6 cellular contexts compared by ENCODE assay signal in the genomic region with DNA sequence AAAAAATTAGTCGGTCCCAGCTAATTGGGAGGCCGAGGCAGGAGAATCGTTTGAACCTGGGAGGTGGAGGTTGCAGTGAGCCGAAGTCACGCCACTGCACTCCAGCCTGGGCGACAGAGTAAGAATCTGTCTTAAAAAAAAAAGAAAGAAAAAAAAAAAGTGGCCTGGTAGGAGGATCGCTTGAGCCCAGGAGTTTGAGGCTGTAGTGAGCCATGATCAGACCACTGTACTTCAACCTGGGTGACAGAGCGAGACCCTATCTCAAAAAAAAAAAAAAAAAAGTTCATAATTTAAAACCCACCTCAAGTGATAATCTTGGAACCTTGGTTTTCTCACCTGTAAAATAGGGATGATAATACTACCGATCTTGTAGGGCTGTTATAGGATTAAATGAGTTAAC. TPM values are rescaled to one million over a fixed set of nuclear protein-coding genes. Genes with fewer than 3 reads are reported as not detected.
DNase-seq lines count a peak whose midpoint lies in the region; ATAC-seq and TF ChIP-seq lines count a peak whose summit lies in the region.
"Not testable (repeated sequence)": the region's sequence is repeated elsewhere in the genome, so short reads cannot be mapped to it uniquely, and the experiment has no call there.

No MANE protein-coding gene starts in this region.

- not testable (repeated sequence) for H3K9me3 ChIP-seq in IMR-90 (ENCODE audit: control insufficient read depth, insufficient read depth, low read length); left lung; trophoblast cell (ENCODE audit: insufficient read depth, low read depth, low read length); upper lobe of right lung

- H4K20me1 ChIP-seq in IMR-90 (ENCODE audit: insufficient read depth, low read length) = peaks cover 10% of the 10 kb centered on the region

- not testable (repeated sequence) for TF ChIP-seq RAD21 in IMR-90 (IDR thresholded peaks at IDR 0.05; ENCODE audit: low read length)

- H3K36me3 ChIP-seq in IMR-90 (ENCODE audit: control insufficient read depth, insufficient read depth, low read length) (peaks cover 12% of the 10 kb centered on the region), left lung (peaks cover 0 to 21% of the 10 kb centered on the region in 2 donors), trophoblast cell (ENCODE audit: control insufficient read depth in 1 of 2, insufficient read depth in 2 of 2, low read length in 2 of 2) (peaks cover 10% of the 10 kb centered on the region in 2 experiments), upper lobe of right lung (peaks cover 13% of the 10 kb centered on the region)

- not testable (repeated sequence) for TF ChIP-seq CTCF in IMR-90 (conservative IDR thresholded peaks at IDR 0.05; ENCODE audit: low read depth, low read length); left lung (IDR thresholded peaks at IDR 0.05); upper lobe of right lung (IDR thresholded peaks at IDR 0.05)

- H4K5ac ChIP-seq in IMR-90 (ENCODE audit: low read depth, low read length) = not testable (repeated sequence)

- POLR2A ChIA-PET in IMR-90 (lab: Charles Lee; ENCODE audit: unreplicated experiment) = not testable (repeated sequence)
- POLR2A ChIA-PET in activated CD4-positive, alpha-beta memory T cell treated with anti-CD3 and anti-CD28 coated beads, Interleukin-2, amount 10 ng/mL, durations not matched to agents 7 days and 5 days (lab: Charles Lee) = interaction anchor here (1.5 to 2.9 kb wide), 7 partner anchors 9 to 232 kb away, joined by 5 to 25 read pairs (median 13); a partner anchor contains a TSS

- peaks cover 15% of the 10 kb centered on the region for H3K79me2 ChIP-seq in trophoblast cell (ENCODE audit: control insufficient read depth, insufficient read depth, low read length, poor library complexity)

- H4K12ac ChIP-seq in trophoblast cell (ENCODE audit: low read depth, low read length) = not testable (repeated sequence)

- H3K4me3 Mint-ChIP-seq in activated CD4-positive, alpha-beta memory T cell treated with anti-CD3 and anti-CD28 coated beads, Interleukin-2, amount 10 ng/mL, durations not matched to agents 7 days and 5 days = peak overlapping the region; percentile 77
- H3K4me3 Mint-ChIP-seq in central memory CD8-positive, alpha-beta T cell = peak overlapping the region; percentile 79

- not testable (repeated sequence) for H3K27me3 ChIP-seq in IMR-90 (ENCODE audit: control insufficient read depth, insufficient read depth, low read length); left lung; trophoblast cell (ENCODE audit: insufficient read depth, low read length); upper lobe of right lung

- H3K4me2 ChIP-seq in IMR-90 (ENCODE audit: low read depth, low read length); trophoblast cell (ENCODE audit: low read length): not testable (repeated sequence)

- peak overlapping the region; percentile 8 for H2AK9ac ChIP-seq in IMR-90 (replicated peaks; ENCODE audit: low read depth, low read length, poor library complexity)

- not testable (repeated sequence) for H2AFZ ChIP-seq in IMR-90 (replicated peaks; ENCODE audit: low read length, poor library complexity); trophoblast cell (ENCODE audit: insufficient read depth, low read length, poor library complexity)

- not testable (repeated sequence) for H4K8ac ChIP-seq in IMR-90 (ENCODE audit: low read depth in 2 of 2, low read length in 2 of 2); trophoblast cell (ENCODE audit: low read depth, low read length)

- 0 out of 2 replicates have a peak overlapping the region, but pooled peaks have one; percentile 50 for H3K14ac ChIP-seq in IMR-90 (replicated peaks; ENCODE audit: low read depth, low read length)
- H3K14ac ChIP-seq in trophoblast cell (ENCODE audit: low read length) = not testable (repeated sequence)

- H3K4me1 ChIP-seq in IMR-90 (ENCODE audit: control insufficient read depth, insufficient read depth, low read length) = not testable (repeated sequence)
- H3K4me1 ChIP-seq in left lung = peaks cover 26 to 78% of the 10 kb centered on the region in 2 donors
- H3K4me1 ChIP-seq in trophoblast cell (ENCODE audit: control insufficient read depth in 1 of 2, insufficient read depth in 2 of 2, low read length in 2 of 2) = peaks cover 6 to 13% of the 10 kb centered on the region in 2 experiments
- peaks cover 58% of the 10 kb centered on the region for H3K4me1 ChIP-seq in upper lobe of right lung

- not testable (repeated sequence) for ATAC-seq in IMR-90 (ENCODE audit: low read depth); central memory CD8-positive, alpha-beta T cell (replicated peaks; ENCODE audit: extremely low read depth, poor library complexity, severe bottlenecking); left lung; upper lobe of right lung

- H2BK15ac ChIP-seq in IMR-90 (ENCODE audit: low read depth, low read length) = 0 out of 3 replicates have a peak overlapping the region, but pooled peaks have one; percentile 7

- H3K4ac ChIP-seq in IMR-90 (ENCODE audit: low read depth, low read length) = peak overlapping the region; percentile 50; the same call in 1 of the 2 replicates
- H3K4ac ChIP-seq in trophoblast cell (ENCODE audit: low read depth, low read length) = not testable (repeated sequence)

- H2BK120ac ChIP-seq in IMR-90 (ENCODE audit: low read depth, low read length); trophoblast cell (ENCODE audit: insufficient read depth, low read length, poor library complexity): not testable (repeated sequence)

- intact Hi-C loops in IMR-90 (cut with micrococcal nuclease) = loop anchor here (2.0 to 10.0 kb wide), 4 partner anchors 73 to 225 kb away; a partner anchor contains a TSS
- intact Hi-C loops in left lung (cut with DNase I); upper lobe of right lung (cut with DNase I): not testable (repeated sequence)

- H4K91ac ChIP-seq in IMR-90 (ENCODE audit: insufficient read depth, low read depth, low read length) = 0 out of 2 replicates have a peak overlapping the region, but pooled peaks have one; percentile 23
- H4K91ac ChIP-seq in trophoblast cell (ENCODE audit: low read depth, low read length) = not testable (repeated sequence)

- H3K36me3 Mint-ChIP-seq in activated CD4-positive, alpha-beta memory T cell treated with anti-CD3 and anti-CD28 coated beads, Interleukin-2, amount 10 ng/mL, durations not matched to agents 7 days and 5 days (ENCODE audit: low read depth) = peaks cover 20% of the 10 kb centered on the region
- H3K36me3 Mint-ChIP-seq in central memory CD8-positive, alpha-beta T cell (ENCODE audit: insufficient read depth) = peaks cover 20% of the 10 kb centered on the region

- peak overlapping the region; percentile 80 for H2BK5ac ChIP-seq in IMR-90 (ENCODE audit: low read depth, low read length, poor library complexity, severe bottlenecking)
- not testable (repeated sequence) for H2BK5ac ChIP-seq in trophoblast cell (ENCODE audit: low read depth, low read length, poor library complexity)

- CTCF ChIA-PET in IMR-90 (lab: Yijun Ruan, JAX) = interaction anchor here (1.3 kb wide), 1 partner anchor 80 kb away, joined by 3 read pairs; no protein-coding TSS in a partner anchor
- CTCF ChIA-PET in activated CD4-positive, alpha-beta memory T cell treated with anti-CD3 and anti-CD28 coated beads, Interleukin-2, amount 10 ng/mL, durations not matched to agents 7 days and 5 days (lab: Charles Lee) = interaction anchor here (1.0 to 3.8 kb wide), 7 partner anchors 11 to 117 kb away, joined by 4 to 51 read pairs (median 25); a partner anchor contains a TSS

- peaks cover 6 to 30% of the 10 kb centered on the region in 2 experiments; a peak in 2 of 4 replicates for H3K79me1 ChIP-seq in IMR-90 (ENCODE audit: low read depth in 1 of 2, low read length in 2 of 2)
- H3K79me1 ChIP-seq in trophoblast cell (ENCODE audit: low read length) = peaks cover 24% of the 10 kb centered on the region

- not testable (repeated sequence) for H3K27me3 Mint-ChIP-seq in activated CD4-positive, alpha-beta memory T cell treated with anti-CD3 and anti-CD28 coated beads, Interleukin-2, amount 10 ng/mL, durations not matched to agents 7 days and 5 days; central memory CD8-positive, alpha-beta T cell

- H2BK12ac ChIP-seq in trophoblast cell (ENCODE audit: low read length) = not testable (repeated sequence)

- not testable (repeated sequence) for DNase-seq in IMR-90; activated CD4-positive, alpha-beta memory T cell treated with anti-CD3 and anti-CD28 coated beads, Interleukin-2, amount 10 ng/mL, durations not matched to agents 7 days and 5 days; central memory CD8-positive, alpha-beta T cell (ENCODE audit: low spot score in 2 of 2); left lung; trophoblast cell; upper lobe of right lung

- not testable (repeated sequence) for H2AK5ac ChIP-seq in IMR-90 (ENCODE audit: low read depth, low read length); trophoblast cell (ENCODE audit: low read length)

- not testable (repeated sequence) for TF ChIP-seq POLR2A in IMR-90 (IDR thresholded peaks at IDR 0.05; ENCODE audit: low read depth, low read length)

- not testable (repeated sequence) for H3K18ac ChIP-seq in IMR-90 (ENCODE audit: low read depth, low read length); trophoblast cell (ENCODE audit: low read length)

- not testable (repeated sequence) for BruUV-seq in IMR-90 (replicated peaks; lab: Mats Ljungman, UMichigan)

- not testable (repeated sequence) for H3K9ac ChIP-seq in IMR-90 (ENCODE audit: low read depth, low read length); trophoblast cell (ENCODE audit: low read length)

- peak overlapping the region; percentile 80 for H3K27ac Mint-ChIP-seq in activated CD4-positive, alpha-beta memory T cell treated with anti-CD3 and anti-CD28 coated beads, Interleukin-2, amount 10 ng/mL, durations not matched to agents 7 days and 5 days
- peak overlapping the region; percentile 88 for H3K27ac Mint-ChIP-seq in central memory CD8-positive, alpha-beta T cell (ENCODE audit: low read depth)

- H3K9me1 ChIP-seq in IMR-90 (ENCODE audit: insufficient read depth, low read length) = not testable (repeated sequence)

- in situ Hi-C loops in IMR-90 (cut with MboI; ENCODE audit: low sequenced_read_pairs) = not testable (repeated sequence)

- H3K27ac ChIP-seq in IMR-90 (ENCODE audit: insufficient read depth, low read length) = 0 out of 2 replicates have a peak overlapping the region, but pooled peaks have one; percentile 10
- H3K27ac ChIP-seq in left lung = peak overlapping the region; percentile 97 to 98
- H3K27ac ChIP-seq in trophoblast cell (ENCODE audit: low read depth, low read length) = peak overlapping the region; percentile 97
- peak overlapping the region; percentile 99 for H3K27ac ChIP-seq in upper lobe of right lung

- H3K9me3 Mint-ChIP-seq in activated CD4-positive, alpha-beta memory T cell treated with anti-CD3 and anti-CD28 coated beads, Interleukin-2, amount 10 ng/mL, durations not matched to agents 7 days and 5 days; central memory CD8-positive, alpha-beta T cell: not testable (repeated sequence)

- H3K23ac ChIP-seq in IMR-90 (ENCODE audit: low read depth, low read length) = peak overlapping the region; percentile 41; the same call in 1 of the 2 replicates
- H3K23ac ChIP-seq in trophoblast cell (ENCODE audit: low read length) = not testable (repeated sequence)

- not testable (repeated sequence) for H3K4me3 ChIP-seq in IMR-90 (ENCODE audit: insufficient read depth, low read depth, low read length); trophoblast cell (ENCODE audit: low read depth, low read length)
- peak overlapping the region in 1 of 2 donors; percentile 65 for H3K4me3 ChIP-seq in left lung
- peak overlapping the region; percentile 76 for H3K4me3 ChIP-seq in upper lobe of right lung

- WGBS in IMR-90 (ENCODE audit: extremely low coverage in 2 of 2, insufficient read length in 1 of 2), 2 experiments = 90% methylated on average over 2 of the region's 9 CpGs; no CpG with 5 or more reads in 1 of the 2 experiments
- no CpG with 5 or more reads among the region's 9 CpGs for WGBS in trophoblast cell (ENCODE audit: extremely low coverage, insufficient coverage, insufficient read length)

- dilution Hi-C loops in IMR-90 (cut with HindIII; ENCODE audit: low sequenced_read_pairs, unreplicated experiment) = not testable (repeated sequence)

- not testable (repeated sequence) for H3K56ac ChIP-seq in IMR-90 (ENCODE audit: extremely low read depth, insufficient read depth, low read length)

- H2BK20ac ChIP-seq in IMR-90 (ENCODE audit: low read depth, low read length) = not testable (repeated sequence)

- H3K4me1 Mint-ChIP-seq in activated CD4-positive, alpha-beta memory T cell treated with anti-CD3 and anti-CD28 coated beads, Interleukin-2, amount 10 ng/mL, durations not matched to agents 7 days and 5 days = peaks cover 44% of the 10 kb centered on the region
- H3K4me1 Mint-ChIP-seq in central memory CD8-positive, alpha-beta T cell = peaks cover 21% of the 10 kb centered on the region

RNA-seq across cellular contexts. Expression of a gene that starts 3.8 kb away (rescaled TPM):
- 25.6 and 27.4 TPM in 2 replicates for total RNA-seq in IMR-90 (2012; rRNA removed)
- polyA plus RNA-seq in IMR-90 (2012; rRNA removed) = 21.1 and 29.5 TPM in 2 replicates
- polyA plus RNA-seq in IMR-90 (2012; cell fraction: cytosol; rRNA removed) = 44.7 and 59.8 TPM in 2 replicates
- polyA plus RNA-seq in IMR-90 (2012; cell fraction: nucleus; rRNA removed; ENCODE audit: low replicate concordance) = 12.6 and 23.7 TPM in 2 replicates
- total RNA-seq in activated CD4-positive, alpha-beta memory T cell treated with anti-CD3 and anti-CD28 coated beads, Interleukin-2, amount 10 ng/mL, durations not matched to agents 7 days and 5 days = 10 to 100 TPM; 10.6 to 10.7 TPM
- 10 to 100 TPM; 14.8 to 17.5 TPM for total RNA-seq in left lung
- 9.6 and 10.1 TPM in 2 replicates for polyA plus RNA-seq in trophoblast cell (2013)
- total RNA-seq in upper lobe of right lung = 22.1 TPM

RNA-seq across cellular contexts. Expression of a gene that starts 8.8 kb away (rescaled TPM):
- total RNA-seq in IMR-90 (2012; rRNA removed) (0.83 and 0.90 TPM in 2 replicates), left lung (10 to 100 TPM; 18.7 to 20.0 TPM), upper lobe of right lung (36.2 TPM)
- 1.7 and 1.8 TPM in 2 replicates for polyA plus RNA-seq in IMR-90 (2012; rRNA removed)
- 1.5 and 1.8 TPM in 2 replicates for polyA plus RNA-seq in IMR-90 (2012; cell fraction: cytosol; rRNA removed)
- polyA plus RNA-seq in IMR-90 (2012; cell fraction: nucleus; rRNA removed; ENCODE audit: low replicate concordance) = 1.7 and 2.9 TPM in 2 replicates
- 1 to 10 TPM; 1.1 to 1.5 TPM for total RNA-seq in activated CD4-positive, alpha-beta memory T cell treated with anti-CD3 and anti-CD28 coated beads, Interleukin-2, amount 10 ng/mL, durations not matched to agents 7 days and 5 days
- polyA plus RNA-seq in trophoblast cell (2013) = 1.9 and 2.0 TPM in 2 replicates

RNA-seq across cellular contexts. Expression of a gene that starts 22.1 kb away (rescaled TPM):
- 23.3 and 25.6 TPM in 2 replicates for total RNA-seq in IMR-90 (2012; rRNA removed)
- polyA plus RNA-seq in IMR-90 (2012; rRNA removed) = 17.9 and 20.5 TPM in 2 replicates
- 11.3 and 12.1 TPM in 2 replicates for polyA plus RNA-seq in IMR-90 (2012; cell fraction: cytosol; rRNA removed)
- 9.0 and 10.8 TPM in 2 replicates for polyA plus RNA-seq in IMR-90 (2012; cell fraction: nucleus; rRNA removed; ENCODE audit: low replicate concordance)
- total RNA-seq in activated CD4-positive, alpha-beta memory T cell treated with anti-CD3 and anti-CD28 coated beads, Interleukin-2, amount 10 ng/mL, durations not matched to agents 7 days and 5 days = 10 to 100 TPM; 18.0 to 20.3 TPM
- 10 to 100 TPM; 31.7 to 35.0 TPM for total RNA-seq in left lung
- polyA plus RNA-seq in trophoblast cell (2013) = 30.6 and 31.9 TPM in 2 replicates
- total RNA-seq in upper lobe of right lung = 32.6 TPM

RNA-seq across cellular contexts. Expression of a gene that starts 32.0 kb away (rescaled TPM):
- total RNA-seq in IMR-90 (2012; rRNA removed) = 0.18 and 0.28 TPM in 2 replicates
- 0.11 and 0.12 TPM in 2 replicates for polyA plus RNA-seq in IMR-90 (2012; rRNA removed)
- 0.17 and 0.27 TPM in 2 replicates for polyA plus RNA-seq in IMR-90 (2012; cell fraction: cytosol; rRNA removed)
- polyA plus RNA-seq in IMR-90 (2012; cell fraction: nucleus; rRNA removed; ENCODE audit: low replicate concordance) = 0.19 and 0.48 TPM in 2 replicates
- total RNA-seq in activated CD4-positive, alpha-beta memory T cell treated with anti-CD3 and anti-CD28 coated beads, Interleukin-2, amount 10 ng/mL, durations not matched to agents 7 days and 5 days = under 1 TPM; 0.10 TPM
- total RNA-seq in left lung = under 1 TPM; 0.09 to 0.24 TPM
- polyA plus RNA-seq in trophoblast cell (2013) = 0.08 and 0.12 TPM in 2 replicates
- 0.64 TPM for total RNA-seq in upper lobe of right lung

RNA-seq across cellular contexts. Expression of a gene that starts 43.6 kb away (rescaled TPM):
- 65.2 and 67.5 TPM in 2 replicates for total RNA-seq in IMR-90 (2012; rRNA removed)
- 102 and 113 TPM in 2 replicates for polyA plus RNA-seq in IMR-90 (2012; rRNA removed)
- polyA plus RNA-seq in IMR-90 (2012; cell fraction: cytosol; rRNA removed) = 102 and 191 TPM in 2 replicates
- polyA plus RNA-seq in IMR-90 (2012; cell fraction: nucleus; rRNA removed; ENCODE audit: low replicate concordance) = 34.9 and 86.3 TPM in 2 replicates
- 10 to 100 TPM; 20.1 to 20.5 TPM for total RNA-seq in activated CD4-positive, alpha-beta memory T cell treated with anti-CD3 and anti-CD28 coated beads, Interleukin-2, amount 10 ng/mL, durations not matched to agents 7 days and 5 days
- total RNA-seq in left lung = 100 to 1,000 TPM; 123 to 192 TPM
- polyA plus RNA-seq in trophoblast cell (2013) = 69.2 and 70.1 TPM in 2 replicates
- 132 TPM for total RNA-seq in upper lobe of right lung

Comparison
In these comparisons a context has a peak if more than half of its experiments do, and no peak if none do; other contexts are left out.
1. H3K27ac ChIP-seq: peak in every context shown above with its lines; median percentile 99 in upper lobe of right lung; 98 in left lung; 97 in trophoblast cell; 10 in IMR-90.
2. RNA of a gene that starts 8.8 kb away (total RNA-seq): 36.2 TPM in upper lobe of right lung (single experiment) and 18.7 to 20.0 TPM in left lung; 1.1 to 1.5 TPM in activated CD4-positive, alpha-beta memory T cell treated with anti-CD3 and anti-CD28 coated beads, Interleukin-2, amount 10 ng/mL, durations not matched to agents 7 days and 5 days and 0.83 to 0.90 TPM in IMR-90; every median in the first group is over 4 times any median in the second.